18 cellular contexts compared by ENCODE assay signal in genomic region chr14:49549881-49550280, GRCh38. TPM values are rescaled to one million over a fixed set of nuclear protein-coding genes. Genes with fewer than 3 reads are reported as not detected.
DNase-seq lines count a peak whose midpoint lies in the region; ATAC-seq and TF ChIP-seq lines count a peak whose summit lies in the region.
"Had no signal": no experiment of that assay in that cellular context is flagged by ENCODE, and none has a peak within 500 bp of the region (broad histone marks: within the 10 kb centered on the region; RNA-seq: fewer than 3 reads in every experiment).

No MANE protein-coding gene starts in this region.

- peaks cover 23% of the 10 kb centered on the region for H3K4me1 ChIP-seq in HAP-1
- H3K4me1 ChIP-seq: left lung, SJCRH30 had no signal

- peaks cover 41% of the 10 kb centered on the region for H3K4me1 Mint-ChIP-seq in WTC11
- H3K4me1 Mint-ChIP-seq in activated CD8-positive, alpha-beta T cell treated with anti-CD3 and anti-CD28 coated beads for 36 hours (ENCODE audit: low read depth) = no peaks in the 10 kb centered on the region

- no peaks in the 10 kb centered on the region for H3K27me3 ChIP-seq in HAP-1 (ENCODE audit: low read depth)
- H3K27me3 ChIP-seq: left lung, SJCRH30 had no signal

- ATAC-seq in WTC11 (peak; percentile 87), GM19328 (IDR thresholded peaks at IDR 0.05; ENCODE audit: unreplicated experiment) (no peak)
- no peak for ATAC-seq in activated CD8-positive, alpha-beta T cell treated with anti-CD3 and anti-CD28 coated beads for 36 hours
- ATAC-seq: esophagus mucosa had no signal

- no peaks in the 10 kb centered on the region for H3K36me3 ChIP-seq in HAP-1 (replicated peaks)
- H3K36me3 ChIP-seq: left lung, SJCRH30 had no signal

- TF ChIP-seq CTCF in WTC11 (IDR thresholded peaks at IDR 0.05) = no peak
- no peak for TF ChIP-seq CTCF in activated CD8-positive, alpha-beta T cell treated with anti-CD3 and anti-CD28 coated beads for 36 hours (IDR thresholded peaks at IDR 0.05)

- H3K36me3 Mint-ChIP-seq in WTC11 = peaks cover 9% of the 10 kb centered on the region
- H3K36me3 Mint-ChIP-seq in activated CD8-positive, alpha-beta T cell treated with anti-CD3 and anti-CD28 coated beads for 36 hours (ENCODE audit: low read depth) = no peaks in the 10 kb centered on the region
- H3K36me3 Mint-ChIP-seq: brain had no signal

- intact Hi-C loops in activated CD8-positive, alpha-beta T cell treated with anti-CD3 and anti-CD28 coated beads for 36 hours (cut with micrococcal nuclease) = no loop called here

- peak; percentile 19 for DNase-seq in A172 (ENCODE audit: low spot score)
- peak; percentile 79 to 86 for DNase-seq in HAP-1 (ENCODE audit: low spot score in 2 of 2)
- peak; percentile 54 for DNase-seq in WTC11 (ENCODE audit: low spot score)
- peak; percentile 43 for DNase-seq in iPS-NIHi7 (ENCODE audit: extremely low spot score)
- no peak for DNase-seq in activated CD8-positive, alpha-beta T cell treated with anti-CD3 and anti-CD28 coated beads for 36 hours
- DNase-seq in NCI-H526 treated with DMSO at 0.1 percent for 48 hours (lab: John Stamatoyannopoulos, UW) = no peak
- DNase-seq in central memory CD4-positive, alpha-beta T cell = no peak
- DNase-seq: activated CD4-positive, CD25-positive, alpha-beta regulatory T cell; activated T-cell treated with anti-CD3 and anti-CD28 coated beads, Interleukin-2, amount 50 U/mL, for 48 hours; GDM1; GOT3; left lung; stimulated activated CD4-positive, alpha-beta T cell treated with anti-CD3 and anti-CD28 coated beads, Interleukin-1b, Interleukin-23, amount 100 ng/mL, for 48 hours had no signal

- POLR2A ChIA-PET in WTC11 (lab: Charles Lee) = interaction anchor here (1.0 kb wide), 1 partner anchor 9 kb away, joined by 3 read pairs; no protein-coding TSS in a partner anchor
- POLR2A ChIA-PET in activated CD8-positive, alpha-beta T cell treated with anti-CD3 and anti-CD28 coated beads for 36 hours (lab: Charles Lee) = no interaction called here

- peak overlapping the region; percentile 33 for H3K4me3 Mint-ChIP-seq in WTC11
- H3K4me3 Mint-ChIP-seq in activated CD8-positive, alpha-beta T cell treated with anti-CD3 and anti-CD28 coated beads for 36 hours = no peak overlapping the region
- H3K4me3 Mint-ChIP-seq: brain; stimulated activated naive CD8-positive, alpha-beta T cell treated with anti-CD3 and anti-CD28 coated beads, Interleukin-15, Interleukin-2, amounts not matched to agents 100 ng/mL and 50 ng/mL, for 24 hours had no signal

- H3K27me3 Mint-ChIP-seq in WTC11 (ENCODE audit: low read depth) = no peaks in the 10 kb centered on the region; the same call in 1 of the 2 replicates
- H3K27me3 Mint-ChIP-seq in activated CD8-positive, alpha-beta T cell treated with anti-CD3 and anti-CD28 coated beads for 36 hours = no peaks in the 10 kb centered on the region
- H3K27me3 Mint-ChIP-seq: brain had no signal

- in situ Hi-C loops in HAP-1 (cut with MboI; ENCODE audit: low sequenced_read_pairs) = no loop called here

- H3K9me3 Mint-ChIP-seq in WTC11 = peaks cover 17% of the 10 kb centered on the region
- no peaks in the 10 kb centered on the region for H3K9me3 Mint-ChIP-seq in activated CD8-positive, alpha-beta T cell treated with anti-CD3 and anti-CD28 coated beads for 36 hours
- H3K9me3 Mint-ChIP-seq: stimulated activated naive CD8-positive, alpha-beta T cell treated with anti-CD3 and anti-CD28 coated beads, Interleukin-15, Interleukin-2, amounts not matched to agents 100 ng/mL and 50 ng/mL, for 24 hours had no signal

- no peaks in the 10 kb centered on the region for H3K9me3 ChIP-seq in HAP-1
- H3K9me3 ChIP-seq: left lung, SJCRH30 had no signal

- CTCF ChIA-PET in WTC11 (lab: Charles Lee) = interaction anchor here (0.6 to 2.8 kb wide), 16 partner anchors 18 to 243 kb away, joined by 3 to 76 read pairs (median 6); partner anchors contain the start of gene RPS29
- CTCF ChIA-PET in activated CD8-positive, alpha-beta T cell treated with anti-CD3 and anti-CD28 coated beads for 36 hours (lab: Charles Lee) = interaction anchor here (1.7 to 2.4 kb wide), 2 partner anchors 12 to 52 kb away, joined by 3 to 8 read pairs; no protein-coding TSS in a partner anchor

- no peak overlapping the region for H3K27ac Mint-ChIP-seq in WTC11
- no peak overlapping the region for H3K27ac Mint-ChIP-seq in activated CD8-positive, alpha-beta T cell treated with anti-CD3 and anti-CD28 coated beads for 36 hours
- H3K27ac Mint-ChIP-seq: brain; stimulated activated naive CD8-positive, alpha-beta T cell treated with anti-CD3 and anti-CD28 coated beads, Interleukin-15, Interleukin-2, amounts not matched to agents 100 ng/mL and 50 ng/mL, for 24 hours had no signal

- H3K4me3 ChIP-seq in HAP-1 = no peak overlapping the region
- H3K4me3 ChIP-seq: left lung, SJCRH30 had no signal

TF ChIP-seq in WTC11, 78 proteins besides CTCF, POLR2A, EP300 and RAD21:
- TF ChIP-seq, protein P1, sequence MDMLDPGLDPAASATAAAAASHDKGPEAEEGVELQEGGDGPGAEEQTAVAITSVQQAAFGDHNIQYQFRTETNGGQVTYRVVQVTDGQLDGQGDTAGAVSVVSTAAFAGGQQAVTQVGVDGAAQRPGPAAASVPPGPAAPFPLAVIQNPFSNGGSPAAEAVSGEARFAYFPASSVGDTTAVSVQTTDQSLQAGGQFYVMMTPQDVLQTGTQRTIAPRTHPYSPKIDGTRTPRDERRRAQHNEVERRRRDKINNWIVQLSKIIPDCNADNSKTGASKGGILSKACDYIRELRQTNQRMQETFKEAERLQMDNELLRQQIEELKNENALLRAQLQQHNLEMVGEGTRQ (CRISPR knock-in tag; IDR thresholded peaks at IDR 0.05) = peak; percentile 57
- no peak for TF ChIP-seq GRHL2 (CRISPR knock-in tag; IDR thresholded peaks at IDR 0.05; ENCODE audit: insufficient replicate concordance, severe bottlenecking)
TF ChIP-seq in WTC11: peak in this region for 1.

RNA-seq across cellular contexts. Expression of gene RPS29, which starts 36.3 kb away (rescaled TPM):
- total RNA-seq in A172 (2014; rRNA removed; shearing (Covaris generic)) = 1,242 and 2,235 TPM in 2 replicates
- 2,168 to 2,393 TPM (median 2,330 TPM) in 3 replicates for total RNA-seq in WTC11 (2021)
- 1,000 to 10,000 TPM; 2,041 to 2,284 TPM for total RNA-seq in activated CD8-positive, alpha-beta T cell treated with anti-CD3 and anti-CD28 coated beads for 36 hours

RNA-seq across cellular contexts. Expression of gene LRR1, which starts 48.9 kb away (rescaled TPM):
- 48.7 and 53.1 TPM in 2 replicates for total RNA-seq in A172 (2014; rRNA removed; shearing (Covaris generic))
- total RNA-seq in WTC11 (2021) = 32.5 to 42.6 TPM (median 32.8 TPM) in 3 replicates
- total RNA-seq in activated CD8-positive, alpha-beta T cell treated with anti-CD3 and anti-CD28 coated beads for 36 hours = 10 to 100 TPM; 44.3 to 46.4 TPM

Comparison
In these comparisons a context has a peak if more than half of its experiments do, and no peak if none do; other contexts are left out.
1. DNase-seq: peak in A172 (single experiment), HAP-1 (2 of 2), WTC11 (single experiment) and iPS-NIHi7 (single experiment); none in activated CD8-positive, alpha-beta T cell treated with anti-CD3 and anti-CD28 coated beads for 36 hours (single experiment), NCI-H526 treated with DMSO at 0.1 percent for 48 hours (single experiment) and central memory CD4-positive, alpha-beta T cell (single experiment).